ENCODE assay signal across 8 cellular contexts in genomic region chr15:82286475-82286874, GRCh38. TPM values are rescaled to one million over a fixed set of nuclear protein-coding genes. Genes with fewer than 3 reads are reported as not detected.
A peak's percentile ranks its signal among the peaks of the same experiment; 100 is the strongest.
DNase-seq lines count a peak whose midpoint lies in the region; ATAC-seq and TF ChIP-seq lines count a peak whose summit lies in the region.
"Not testable (repeated sequence)": the region's sequence is repeated elsewhere in the genome, so short reads cannot be mapped to it uniquely, and the experiment has no call there.

No MANE protein-coding gene starts in this region.

- peak; percentile 88 for ATAC-seq in GM19023 (IDR thresholded peaks at IDR 0.05; ENCODE audit: unreplicated experiment)
- peak; percentile 79 for ATAC-seq in GM21515 (IDR thresholded peaks at IDR 0.05; ENCODE audit: unreplicated experiment)
- peak; percentile 90 for ATAC-seq in HG02884 (IDR thresholded peaks at IDR 0.05; ENCODE audit: unreplicated experiment)
- peak; percentile 85 for ATAC-seq in HG03342 (IDR thresholded peaks at IDR 0.05; ENCODE audit: unreplicated experiment)
- peak; percentile 90 to 93 for ATAC-seq in activated T-cell treated with anti-CD3 and anti-CD28 coated beads, Interleukin-2, amount 50 U/mL, for 72 hours (replicated peaks in 1 of 2)
- peak; percentile 75 for ATAC-seq in memory B cell (ENCODE audit: low read depth)

- CTCF ChIA-PET in CD4-positive, alpha-beta memory T cell (lab: Charles Lee; ENCODE audit: partially characterized antibody), result not testable (repeated sequence)

- H4K20me1 ChIP-seq in OCI-LY3 (ENCODE audit: insufficient read depth, low read length), result not testable (repeated sequence)

- peaks cover 37 to 58% (median 50%) of the 10 kb centered on the region in 4 donors for H3K4me1 Mint-ChIP-seq in CD4-positive, alpha-beta memory T cell
- peaks cover 33% of the 10 kb centered on the region for H3K4me1 Mint-ChIP-seq in activated T-cell treated with anti-CD3 and anti-CD28 coated beads, Interleukin-2, amount 50 U/mL, for 72 hours (ENCODE audit: low read depth)
- H3K4me1 Mint-ChIP-seq in memory B cell, result peaks cover 19% of the 10 kb centered on the region

- H3K4me2 ChIP-seq in OCI-LY3 (ENCODE audit: low read length), result peak overlapping the region; percentile 48

- peak overlapping the region; percentile 76 to 92 (median 88) for H3K27ac Mint-ChIP-seq in CD4-positive, alpha-beta memory T cell
- H3K27ac Mint-ChIP-seq in activated T-cell treated with anti-CD3 and anti-CD28 coated beads, Interleukin-2, amount 50 U/mL, for 72 hours, result peak overlapping the region; percentile 84
- H3K27ac Mint-ChIP-seq in memory B cell, result not testable (repeated sequence)

- H3K4me3 Mint-ChIP-seq in CD4-positive, alpha-beta memory T cell, result peak overlapping the region; percentile 45 to 87 (median 72)
- H3K4me3 Mint-ChIP-seq in activated T-cell treated with anti-CD3 and anti-CD28 coated beads, Interleukin-2, amount 50 U/mL, for 72 hours, result peak overlapping the region; percentile 62 to 69
- H3K4me3 Mint-ChIP-seq in memory B cell, result peak overlapping the region; percentile 27

- H3K4me3 ChIP-seq in CD4-positive, alpha-beta memory T cell (ENCODE audit: low read length in 2 of 2), result not testable (repeated sequence)
- peak overlapping the region; percentile 18; the same call in 1 of the 2 replicates for H3K4me3 ChIP-seq in OCI-LY3 (ENCODE audit: low read length)

- not testable (repeated sequence) for H3K79me2 ChIP-seq in OCI-LY3 (ENCODE audit: low read length)

- DNase-seq in CD4-positive, alpha-beta memory T cell, result peak in 3 of 5 donors; percentile 16 to 28 (median 19)
- peak in 1 of 2 donors; percentile 25 for DNase-seq in activated T-cell treated with anti-CD3 and anti-CD28 coated beads, Interleukin-2, amount 50 U/mL, for 72 hours
- DNase-seq in memory B cell (ENCODE audit: low spot score in 2 of 2), result not testable (repeated sequence)

- H3K27me3 ChIP-seq in CD4-positive, alpha-beta memory T cell (ENCODE audit: insufficient read depth, low read length); OCI-LY3 (ENCODE audit: low read depth, low read length): not testable (repeated sequence)

- H3K4me1 ChIP-seq in CD4-positive, alpha-beta memory T cell (ENCODE audit: insufficient read depth, low read length), result peaks cover 42% of the 10 kb centered on the region
- peaks cover 16% of the 10 kb centered on the region for H3K4me1 ChIP-seq in OCI-LY3 (ENCODE audit: low read length)

- peaks cover 4 to 25% (median 12%) of the 10 kb centered on the region in 8 donors for H3K9me3 Mint-ChIP-seq in CD4-positive, alpha-beta memory T cell
- H3K9me3 Mint-ChIP-seq in activated T-cell treated with anti-CD3 and anti-CD28 coated beads, Interleukin-2, amount 50 U/mL, for 72 hours, result not testable (repeated sequence)
- peaks cover 12% of the 10 kb centered on the region for H3K9me3 Mint-ChIP-seq in memory B cell

- H3K27ac ChIP-seq in CD4-positive, alpha-beta memory T cell (ENCODE audit: low read depth, low read length), result peak overlapping the region; percentile 30
- not testable (repeated sequence) for H3K27ac ChIP-seq in OCI-LY3 (ENCODE audit: low read length)

- intact Hi-C loops in CD4-positive, alpha-beta memory T cell (cut with micrococcal nuclease), result loop anchor here (10.0 kb wide), 1 partner anchor 48 kb away; no protein-coding TSS in a partner anchor

- not testable (repeated sequence) for H3K9me3 ChIP-seq in CD4-positive, alpha-beta memory T cell (ENCODE audit: control insufficient read depth in 1 of 2, low read length in 2 of 2); OCI-LY3 (ENCODE audit: insufficient read depth, low read length)

- not testable (repeated sequence) for H3K9ac ChIP-seq in OCI-LY3 (ENCODE audit: low read length)

- H3K36me3 ChIP-seq in CD4-positive, alpha-beta memory T cell (ENCODE audit: insufficient read depth, low read length); OCI-LY3 (replicated peaks; ENCODE audit: low read depth, low read length): not testable (repeated sequence)

- H3K36me3 Mint-ChIP-seq in CD4-positive, alpha-beta memory T cell; activated T-cell treated with anti-CD3 and anti-CD28 coated beads, Interleukin-2, amount 50 U/mL, for 72 hours (ENCODE audit: insufficient read depth in 2 of 2); memory B cell: not testable (repeated sequence)

- H2AFZ ChIP-seq in OCI-LY3 (ENCODE audit: low read depth, low read length), result not testable (repeated sequence)

- TF ChIP-seq CTCF in OCI-LY3 (IDR thresholded peaks at IDR 0.05; ENCODE audit: low read depth, low read length), result not testable (repeated sequence)

- not testable (repeated sequence) for H3K27me3 Mint-ChIP-seq in CD4-positive, alpha-beta memory T cell; activated T-cell treated with anti-CD3 and anti-CD28 coated beads, Interleukin-2, amount 50 U/mL, for 72 hours (ENCODE audit: low read depth); memory B cell

- POLR2A ChIA-PET in CD4-positive, alpha-beta memory T cell (lab: Charles Lee; ENCODE audit: partially characterized antibody), result interaction anchor here (0.6 to 2.5 kb wide), 6 partner anchors 9 to 1000 kb away, joined by 3 to 13 read pairs (median 6); partner anchors contain the start of genes EFL1 and SAXO2

RNA-seq across cellular contexts. Expression of gene SAXO2, which starts 23.9 kb away (rescaled TPM):
- total RNA-seq in CD4-positive, alpha-beta memory T cell, result 1 to 10 TPM; 1.7 to 2.7 TPM
- polyA plus RNA-seq in CD4-positive, alpha-beta memory T cell, result under 1 TPM in 1 of 2 donors, not detected in 1; 0.26 TPM
- total RNA-seq in activated T-cell treated with anti-CD3 and anti-CD28 coated beads, Interleukin-2, amount 50 U/mL, for 72 hours, result 1 to 10 TPM; 1.1 to 1.2 TPM

RNA-seq across cellular contexts. Expression of gene EFL1, which starts 23.9 kb away (rescaled TPM):
- total RNA-seq in CD4-positive, alpha-beta memory T cell, result 10 to 100 TPM; 19.9 to 23.1 TPM
- 10 to 100 TPM in 1 of 2 donors, 1 to 10 TPM in 1; 9.3 to 23.8 TPM for polyA plus RNA-seq in CD4-positive, alpha-beta memory T cell
- total RNA-seq in activated T-cell treated with anti-CD3 and anti-CD28 coated beads, Interleukin-2, amount 50 U/mL, for 72 hours, result 10 to 100 TPM; 26.7 to 26.9 TPM
